In genomic region chr22:44091021-44091721, GRCh38 we compare ENCODE assay signal across 9 cellular contexts.
DNase-seq lines count a peak whose midpoint lies in the region; ATAC-seq, FAIRE-seq and TF ChIP-seq lines count a peak whose summit lies in the region.
"Had no signal": no experiment of that assay in that cellular context is flagged by ENCODE, and none has a peak within 500 bp of the region (broad histone marks: within the 10 kb centered on the region; RNA-seq: fewer than 3 reads in every experiment).

No MANE protein-coding gene starts in this region.

- no peaks in the 10 kb centered on the region for H3K27me3 Mint-ChIP-seq in activated T-cell treated with anti-CD3 and anti-CD28 coated beads, Interleukin-2, amount 50 U/mL, for 72 hours (ENCODE audit: low read depth)

- no peak overlapping the region for H2AFZ ChIP-seq in HepG2 (ENCODE audit: low read length)

- H3K4me2 ChIP-seq in HepG2 (ENCODE audit: low read depth, low read length): no peak overlapping the region

- intact Hi-C loops in HepG2 (cut with micrococcal nuclease; ENCODE audit: unreplicated experiment): no loop called here

- POLR2A ChIA-PET in HEK293T (lab: Yijun Ruan, JAX) (no interaction called here), HepG2 (lab: Yijun Ruan, JAX) (no interaction called here)

- ATAC-seq in activated T-cell treated with anti-CD3 and anti-CD28 coated beads, Interleukin-2, amount 50 U/mL, for 72 hours (replicated peaks in 1 of 2): peak; percentile 53 to 69
- ATAC-seq in HepG2 (peak; percentile 71), HG02798 (IDR thresholded peaks at IDR 0.05; ENCODE audit: poor library complexity, unreplicated experiment) (no peak)

- no peaks in the 10 kb centered on the region for H3K27me3 ChIP-seq in BE2C
- H3K27me3 ChIP-seq in HepG2 (ENCODE audit: control insufficient read depth in 1 of 2, insufficient read depth in 2 of 2, low read length in 2 of 2): 0 out of 5 replicates have a peak, but pooled peaks cover 0 to 8% of the 10 kb centered on the region in 2 experiments
- H3K27me3 ChIP-seq: spleen had no signal

- no TSS peak for BruUV-seq in HepG2 (replicated peaks; lab: Mats Ljungman, UMichigan)

- H3K4me1 Mint-ChIP-seq in activated T-cell treated with anti-CD3 and anti-CD28 coated beads, Interleukin-2, amount 50 U/mL, for 72 hours (ENCODE audit: low read depth): peaks cover 13% of the 10 kb centered on the region

- no peaks in the 10 kb centered on the region for H4K20me1 ChIP-seq in HepG2 (ENCODE audit: insufficient read depth, low read length)

- H3K79me2 ChIP-seq in HepG2 (ENCODE audit: insufficient read depth, low read length): no peaks in the 10 kb centered on the region

- TF ChIP-seq POLR2A in HepG2 (IDR thresholded peaks at IDR 0.05; ENCODE audit: insufficient read depth in 1 of 2, low read depth in 2 of 2, low read length in 2 of 2): no peak

- TF ChIP-seq EP300 in HepG2 (IDR thresholded peaks at IDR 0.05; ENCODE audit: low read depth in 2 of 2, low read length in 2 of 2) (no peak), HepG2 (CRISPR knock-in tag; IDR thresholded peaks at IDR 0.05; ENCODE audit: borderline replicate concordance) (no peak)

- H3K4me3 ChIP-seq in BE2C (ENCODE audit: low read depth, low read length) (no peak overlapping the region), HepG2 (replicated peaks in 1 of 3; ENCODE audit: insufficient read depth in 1 of 3, low read depth in 2 of 3, low read length in 3 of 3) (no peak overlapping the region)
- H3K4me3 ChIP-seq: spleen had no signal

- peak; percentile 48 for TF ChIP-seq CTCF in BE2C (IDR thresholded peaks at IDR 0.05; ENCODE audit: low read depth, low read length)
- TF ChIP-seq CTCF in HepG2 (CRISPR knock-in tag; IDR thresholded peaks at IDR 0.05): no peak

- no peak overlapping the region for H3K9ac ChIP-seq in HepG2 (ENCODE audit: insufficient read depth, low read depth, low read length)

- no peaks in the 10 kb centered on the region for H3K36me3 Mint-ChIP-seq in activated T-cell treated with anti-CD3 and anti-CD28 coated beads, Interleukin-2, amount 50 U/mL, for 72 hours (ENCODE audit: insufficient read depth in 2 of 2)

- H3K9me3 ChIP-seq in BE2C: no peaks in the 10 kb centered on the region
- no peaks in the 10 kb centered on the region for H3K9me3 ChIP-seq in HepG2 (ENCODE audit: low read length)
- H3K9me3 ChIP-seq: spleen had no signal

- no peaks in the 10 kb centered on the region for H3K4me1 ChIP-seq in BE2C
- peaks cover 8% of the 10 kb centered on the region for H3K4me1 ChIP-seq in HepG2 (ENCODE audit: insufficient read depth, low read length)

- CTCF ChIA-PET in HEK293T (lab: Yijun Ruan, JAX) (no interaction called here), HepG2 (lab: Yijun Ruan, JAX; ENCODE audit: low intra/inter-chr PET ratio, low total read pairs) (no interaction called here)

- no peak overlapping the region for H3K27ac Mint-ChIP-seq in activated T-cell treated with anti-CD3 and anti-CD28 coated beads, Interleukin-2, amount 50 U/mL, for 72 hours

- TF ChIP-seq RAD21 in HepG2 (CRISPR knock-in tag; IDR thresholded peaks at IDR 0.05): no peak

- H3K4me3 Mint-ChIP-seq in activated T-cell treated with anti-CD3 and anti-CD28 coated beads, Interleukin-2, amount 50 U/mL, for 72 hours: no peak overlapping the region

- H3K27ac ChIP-seq in HepG2 (ENCODE audit: extremely low read length, insufficient read depth, low read length): no peak overlapping the region
- H3K27ac ChIP-seq: spleen had no signal

- no peak for FAIRE-seq in HepG2 (lab: Jason Lieb, UNC)

- peak; percentile 29 for DNase-seq in BE2C
- peak; percentile 38 for DNase-seq in HEK293T (ENCODE audit: extremely low spot score)
- peak; percentile 30 to 39 for DNase-seq in activated T-cell treated with anti-CD3 and anti-CD28 coated beads, Interleukin-2, amount 50 U/mL, for 72 hours
- peak; percentile 10 for DNase-seq in HepG2 (ENCODE audit: low spot score)
- no peak for DNase-seq in NCI-H446 (lab: John Stamatoyannopoulos, UW)
- DNase-seq in globus pallidus (ENCODE audit: low spot score): no peak
- DNase-seq in cerebellar cortex (ENCODE audit: low spot score): no peak
- DNase-seq: spleen had no signal

- in situ Hi-C loops in HepG2 (cut with HindIII; ENCODE audit: extremely low pct_ligation_motif_present, low pct_unique_long_range_greater_than_20kb): no loop called here

- WGBS in HepG2 (ENCODE audit: low lambda C conversion rate): 56% methylated on average over 14 of the region's 14 CpGs

- no peaks in the 10 kb centered on the region for H3K36me3 ChIP-seq in BE2C
- no peaks in the 10 kb centered on the region for H3K36me3 ChIP-seq in HepG2 (replicated peaks in 1 of 2; ENCODE audit: control insufficient read depth in 1 of 2, insufficient read depth in 2 of 2, low read length in 2 of 2)

- no peaks in the 10 kb centered on the region for H3K9me3 Mint-ChIP-seq in activated T-cell treated with anti-CD3 and anti-CD28 coated beads, Interleukin-2, amount 50 U/mL, for 72 hours

TF ChIP-seq in HEK293T, 16 proteins besides CTCF, POLR2A, EP300 and RAD21:
- TF ChIP-seq LEF1 (IDR thresholded peaks at IDR 0.05; ENCODE audit: borderline replicate concordance) (no peak), ELF4 (IDR thresholded peaks at IDR 0.05) (no peak), PKNOX1 (IDR thresholded peaks at IDR 0.05) (no peak), ZNF384 (IDR thresholded peaks at IDR 0.05) (no peak), ARNT (IDR thresholded peaks at IDR 0.05) (no peak)

TF ChIP-seq in HepG2, 621 proteins besides CTCF, POLR2A, EP300 and RAD21:
- no peak for TF ChIP-seq STAT5B (CRISPR knock-in tag; IDR thresholded peaks at IDR 0.05)

Comparison
In these comparisons a context has a peak if more than half of its experiments do, and no peak if none do; other contexts are left out.
1. DNase-seq: peak in BE2C (single experiment), HEK293T (single experiment), activated T-cell treated with anti-CD3 and anti-CD28 coated beads, Interleukin-2, amount 50 U/mL, for 72 hours (2 of 2) and HepG2 (single experiment); none in NCI-H446 (0 of 2), globus pallidus (single experiment) and cerebellar cortex (single experiment).